30 cellular contexts compared by ENCODE assay signal in the genomic region with DNA sequence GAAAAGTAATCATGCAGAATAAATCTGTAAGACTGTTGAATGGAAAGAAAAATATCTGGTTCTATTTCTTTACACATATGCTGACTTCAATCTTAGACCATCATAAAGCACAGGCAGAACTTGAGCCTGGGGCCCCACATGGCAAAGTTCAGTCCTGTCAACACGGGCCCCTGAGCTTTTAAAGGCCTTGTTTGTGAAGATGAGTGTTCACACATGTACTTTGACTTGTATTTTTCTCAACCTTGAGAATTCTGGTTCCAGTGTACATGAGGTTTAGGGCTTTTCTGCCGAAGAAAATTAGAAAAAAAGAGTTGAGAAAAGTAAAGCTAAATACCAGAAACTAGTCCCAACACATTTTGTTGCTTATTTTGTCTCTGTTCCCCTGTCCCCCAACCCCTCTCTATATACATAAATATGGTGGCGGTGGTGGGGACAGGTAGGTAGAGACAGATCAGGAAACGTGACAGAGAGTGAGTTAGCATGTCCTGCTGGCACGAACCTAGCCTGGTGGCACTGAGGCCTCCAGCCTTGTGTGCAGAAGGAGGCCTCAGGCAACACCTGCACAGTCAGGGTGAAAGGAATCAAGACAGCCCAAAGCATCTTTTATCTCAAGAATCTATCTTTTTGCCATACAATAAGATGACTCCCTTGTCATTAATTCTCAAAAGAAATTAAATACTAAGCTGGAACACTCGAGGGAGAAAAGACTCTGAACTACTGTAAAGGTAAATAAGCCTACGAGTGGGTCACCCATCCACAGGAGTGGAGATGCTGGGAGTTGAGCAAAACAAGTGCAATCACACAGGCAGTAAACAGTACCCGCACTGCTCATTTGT. TPM values are rescaled to one million over a fixed set of nuclear protein-coding genes. Genes with fewer than 3 reads are reported as not detected.
DNase-seq lines count a peak whose midpoint lies in the region; ATAC-seq, FAIRE-seq and TF ChIP-seq lines count a peak whose summit lies in the region.
"Had no signal": no experiment of that assay in that cellular context is flagged by ENCODE, and none has a peak within 500 bp of the region (broad histone marks: within the 10 kb centered on the region; RNA-seq: fewer than 3 reads in every experiment).

No MANE protein-coding gene starts in this region.

- H3K4me3 Mint-ChIP-seq in nephron, result no peak overlapping the region
- H3K4me3 Mint-ChIP-seq: activated CD8-positive, alpha-beta T cell treated with anti-CD3 and anti-CD28 coated beads, Interleukin-2, amount 10 ng/mL, durations not matched to agents 7 days and 5 days; activated naive CD8-positive, alpha-beta T cell; effector memory CD8-positive, alpha-beta T cell had no signal

- H4K20me1 ChIP-seq in HepG2 (ENCODE audit: insufficient read depth, low read length), result no peaks in the 10 kb centered on the region

- intact Hi-C loops in HepG2 (cut with micrococcal nuclease; ENCODE audit: unreplicated experiment) (no loop called here), right lobe of liver (cut with DNase I) (no loop called here), sciatic nerve (cut with DNase I) (no loop called here)

- POLR2A ChIA-PET in HepG2 (lab: Yijun Ruan, JAX), result interaction anchor here (0.7 to 5.9 kb wide), 7 partner anchors 12 to 65 kb away, joined by 3 to 59 read pairs (median 4); no protein-coding TSS in a partner anchor

- TF ChIP-seq EP300 in HepG2 (IDR thresholded peaks at IDR 0.05; ENCODE audit: low read depth in 2 of 2, low read length in 2 of 2) (peak; percentile 90 to 98), HepG2 (CRISPR knock-in tag; IDR thresholded peaks at IDR 0.05; ENCODE audit: borderline replicate concordance) (peak; percentile 80; the same call in 1 of the 2 replicates)

- TF ChIP-seq CTCF in HepG2 (CRISPR knock-in tag; IDR thresholded peaks at IDR 0.05), result no peak
- TF ChIP-seq CTCF in right lobe of liver (IDR thresholded peaks at IDR 0.05), result no peak
- no peak for TF ChIP-seq CTCF in nephron (IDR thresholded peaks at IDR 0.05; ENCODE audit: unreplicated experiment in 3 of 3)

- H3K36me3 Mint-ChIP-seq in nephron (ENCODE audit: low read depth), result peaks cover 10% of the 10 kb centered on the region
- H3K36me3 Mint-ChIP-seq: activated naive CD8-positive, alpha-beta T cell had no signal

- H3K4me1 ChIP-seq in HepG2 (ENCODE audit: insufficient read depth, low read length) (peaks cover 85% of the 10 kb centered on the region), right lobe of liver (no peaks in the 10 kb centered on the region)

- H3K9ac ChIP-seq in HepG2 (ENCODE audit: insufficient read depth, low read depth, low read length) (peak overlapping the region; percentile 74), SK-N-MC (ENCODE audit: insufficient read length) (no peak overlapping the region)

- WGBS in HepG2 (ENCODE audit: low lambda C conversion rate), result 3% methylated on average over 8 of the region's 8 CpGs
- WGBS in right lobe of liver (ENCODE audit: insufficient coverage, low coverage, low lambda C conversion rate, missing lambda C conversion rate), result 32% methylated on average over 8 of the region's 8 CpGs

- no peak for TF ChIP-seq RAD21 in HepG2 (CRISPR knock-in tag; IDR thresholded peaks at IDR 0.05)

- H3K4me3 ChIP-seq in HepG2 (replicated peaks in 1 of 3; ENCODE audit: insufficient read depth in 1 of 3, low read depth in 2 of 3, low read length in 3 of 3) (peak overlapping the region; percentile 18 to 62 (median 20); a peak in 3 of 6 replicates), right lobe of liver (no peak overlapping the region), SK-N-MC (no peak overlapping the region)
- H3K4me3 ChIP-seq: coronary artery, heart right ventricle had no signal

- H2AFZ ChIP-seq in HepG2 (ENCODE audit: low read length), result no peak overlapping the region

- DNase-seq in HepG2 (ENCODE audit: low spot score) (peak; percentile 86), right lobe of liver (no peak), SK-N-MC (ENCODE audit: low read depth, low spot score) (no peak), activated gamma-delta T cell (lab: John Stamatoyannopoulos, UW) (no peak), sciatic nerve (ENCODE audit: low spot score) (no peak)
- DNase-seq in activated CD4-positive, alpha-beta T cell treated with anti-CD3 and anti-CD28 coated beads, Interleukin-2, amount 50 U/mL, for 1 hour, result no peak
- DNase-seq: ACHN; activated CD4-positive, alpha-beta T cell treated with anti-CD3 and anti-CD28 coated beads for 1 hour; activated CD8-positive, alpha-beta T cell treated with anti-CD3 and anti-CD28 coated beads, Interleukin-2, amount 10 ng/mL, durations not matched to agents 7 days and 5 days; anterior cingulate cortex; DMS153; effector memory CD8-positive, alpha-beta T cell; foreskin fibroblast; GF-D8; HCEC 1CT; heart right ventricle; KBM-7; mammary epithelial cell; NCI-H1436; NCI-H2081 treated with DMSO at 0.1 percent for 48 hours; NCI-H524 treated with DMSO at 0.1 percent for 48 hours; stimulated activated naive CD8-positive, alpha-beta T cell treated with anti-CD3 and anti-CD28 coated beads, Interleukin-15, Interleukin-2, amounts not matched to agents 100 U/mL and 50 U/mL, for 24 hours had no signal

- no peak for FAIRE-seq in HepG2 (lab: Jason Lieb, UNC)
- FAIRE-seq: RCC 7860 had no signal

- H3K27ac Mint-ChIP-seq in nephron, result peak overlapping the region; percentile 32 to 83 (median 78)
- H3K27ac Mint-ChIP-seq: activated CD8-positive, alpha-beta T cell treated with anti-CD3 and anti-CD28 coated beads, Interleukin-2, amount 10 ng/mL, durations not matched to agents 7 days and 5 days; activated naive CD8-positive, alpha-beta T cell; progenitor cell of endocrine pancreas had no signal

- H3K4me1 Mint-ChIP-seq in nephron, result peaks cover 38% of the 10 kb centered on the region

- H3K27ac ChIP-seq in HepG2 (ENCODE audit: extremely low read length, insufficient read depth, low read length), result peak overlapping the region; percentile 99
- no peak overlapping the region for H3K27ac ChIP-seq in right lobe of liver
- H3K27ac ChIP-seq in SK-N-MC, result peak overlapping the region; percentile 53
- H3K27ac ChIP-seq: coronary artery had no signal

- no peaks in the 10 kb centered on the region for H3K27me3 Mint-ChIP-seq in nephron (ENCODE audit: low read depth)
- H3K27me3 Mint-ChIP-seq: progenitor cell of endocrine pancreas had no signal

- H3K36me3 ChIP-seq in HepG2 (replicated peaks in 1 of 2; ENCODE audit: control insufficient read depth in 1 of 2, insufficient read depth in 2 of 2, low read length in 2 of 2), result no peaks in the 10 kb centered on the region
- no peaks in the 10 kb centered on the region for H3K36me3 ChIP-seq in right lobe of liver
- H3K36me3 ChIP-seq in SK-N-MC (ENCODE audit: insufficient read depth, low read length), result no peaks in the 10 kb centered on the region

- TF ChIP-seq POLR2A in HepG2 (IDR thresholded peaks at IDR 0.05; ENCODE audit: insufficient read depth in 1 of 2, low read depth in 2 of 2, low read length in 2 of 2), result peak in 1 of 2 experiments; percentile 42; a peak in 1 of 4 replicates
- no peak for TF ChIP-seq POLR2A in right lobe of liver (IDR thresholded peaks at IDR 0.05)

- CTCF ChIA-PET in HepG2 (lab: Yijun Ruan, JAX; ENCODE audit: low intra/inter-chr PET ratio, low total read pairs), result interaction anchor here (2.2 kb wide), 1 partner anchor 18 kb away, joined by 6 read pairs; no protein-coding TSS in a partner anchor

- H3K27me3 ChIP-seq in HepG2 (ENCODE audit: control insufficient read depth in 1 of 2, insufficient read depth in 2 of 2, low read length in 2 of 2), result no peaks in the 10 kb centered on the region
- H3K27me3 ChIP-seq in right lobe of liver, result no peaks in the 10 kb centered on the region
- H3K27me3 ChIP-seq: heart right ventricle had no signal

- peak; percentile 86 for ATAC-seq in HepG2
- ATAC-seq in right lobe of liver, result no peak
- ATAC-seq in sciatic nerve, result no peak
- ATAC-seq: activated CD8-positive, alpha-beta T cell treated with anti-CD3 and anti-CD28 coated beads, Interleukin-2, amount 10 ng/mL, durations not matched to agents 7 days and 5 days; effector memory CD8-positive, alpha-beta T cell; esophagus mucosa; heart right ventricle; stimulated activated naive CD8-positive, alpha-beta T cell treated with anti-CD3 and anti-CD28 coated beads, Interleukin-15, Interleukin-2, amounts not matched to agents 100 U/mL and 50 U/mL, for 24 hours had no signal

- in situ Hi-C loops in HepG2 (cut with HindIII; ENCODE audit: extremely low pct_ligation_motif_present, low pct_unique_long_range_greater_than_20kb), result no loop called here

- H3K4me2 ChIP-seq in HepG2 (ENCODE audit: low read depth, low read length), result peak overlapping the region; percentile 87

- no peaks in the 10 kb centered on the region for H3K9me3 Mint-ChIP-seq in nephron
- H3K9me3 Mint-ChIP-seq: effector memory CD8-positive, alpha-beta T cell had no signal

- no TSS peak for BruUV-seq in HepG2 (replicated peaks; lab: Mats Ljungman, UMichigan)

- H3K79me2 ChIP-seq in HepG2 (ENCODE audit: insufficient read depth, low read length), result peaks cover 90% of the 10 kb centered on the region

- H3K9me3 ChIP-seq in HepG2 (ENCODE audit: low read length) (peaks cover 8% of the 10 kb centered on the region), right lobe of liver (no peaks in the 10 kb centered on the region), SK-N-MC (ENCODE audit: low read depth, low read length) (no peaks in the 10 kb centered on the region; the same call in 1 of the 2 replicates)

RNA-seq across cellular contexts. Expression of gene LIFR, which starts 22.9 kb away (rescaled TPM):
- total RNA-seq in HepG2 (2016; rRNA removed; fragmentation: Illumina TruSeq; extraction: Trizol) (20.1 and 25.2 TPM in 2 replicates), right lobe of liver (10 to 100 TPM; 14.3 to 52.1 (median 28.2) TPM), sciatic nerve (106 TPM)
- 58.4 and 67.4 TPM in 2 replicates for total RNA-seq in HepG2 (2016; cell fraction: cytosol; rRNA removed; fragmentation: Illumina TruSeq; extraction: Trizol; ENCODE audit: low read depth)
- total RNA-seq in HepG2 (2016; cell fraction: insoluble cytoplasmic fraction; rRNA removed; fragmentation: Illumina TruSeq; extraction: Trizol), result 20.0 and 23.0 TPM in 2 replicates
- 31.5 and 38.0 TPM in 2 replicates for total RNA-seq in HepG2 (2016; cell fraction: membrane; rRNA removed; fragmentation: Illumina TruSeq; extraction: Trizol)
- total RNA-seq in HepG2 (2016; cell fraction: nucleus; rRNA removed; fragmentation: Illumina TruSeq; extraction: Trizol), result 39.8 and 44.4 TPM in 2 replicates
- polyA plus RNA-seq in HepG2 (2011; rRNA removed), result 5.0 and 6.3 TPM in 2 replicates
- polyA plus RNA-seq in HepG2 (2011; cell fraction: cytosol; rRNA removed), result 1.9 and 3.2 TPM in 2 replicates
- 6.5 and 8.0 TPM in 2 replicates for polyA plus RNA-seq in HepG2 (2011; cell fraction: nucleus; rRNA removed)
- 7.6 and 12.3 TPM in 2 replicates for polyA plus RNA-seq in HepG2 (2012)
- polyA plus RNA-seq in HepG2 (2016; cell fraction: cytosol; fragmentation: Illumina TruSeq; extraction: Trizol; ENCODE audit: low read depth), result 0.20 and 0.28 TPM in 2 replicates
- 6.5 and 7.1 TPM in 2 replicates for polyA plus RNA-seq in HepG2 (2016; cell fraction: insoluble cytoplasmic fraction; fragmentation: Illumina TruSeq; extraction: Trizol; ENCODE audit: low read depth)
- polyA plus RNA-seq in HepG2 (2016; cell fraction: membrane; fragmentation: Illumina TruSeq; extraction: Trizol; ENCODE audit: low read depth), result 1.1 TPM in 2 replicates
- polyA plus RNA-seq in HepG2 (2016; cell fraction: nucleus; fragmentation: Illumina TruSeq; extraction: Trizol; ENCODE audit: insufficient read depth, low read depth), result 19.2 and 20.0 TPM in 2 replicates
- polyA minus RNA-seq in HepG2 (2011; rRNA and poly(A)+ RNA removed; ENCODE audit: low replicate concordance), result 15.0 and 54.2 TPM in 2 replicates
- polyA minus RNA-seq in HepG2 (2011; cell fraction: cytosol; rRNA and poly(A)+ RNA removed), result 17.8 and 19.0 TPM in 2 replicates
- polyA minus RNA-seq in HepG2 (2011; cell fraction: nucleus; rRNA and poly(A)+ RNA removed), result 63.7 and 65.9 TPM in 2 replicates
- total RNA-seq: activated CD8-positive, alpha-beta T cell treated with anti-CD3 and anti-CD28 coated beads, Interleukin-2, amount 10 ng/mL, durations not matched to agents 7 days and 5 days; HT-29; T-helper 1 cell treated with Interleukin-12 subunit alpha and Interleukin-12 subunit beta and Interleukin-4 antibody, amounts not matched to agents 30 ng/mL and 1 ng/mL, for 36 hours had no signal

Comparison
In these comparisons a context has a peak if more than half of its experiments do, and no peak if none do; other contexts are left out.
1. H3K27ac ChIP-seq: peak in HepG2 (single experiment) and SK-N-MC (single experiment); none in right lobe of liver (0 of 3).
2. H3K4me3 ChIP-seq: peak in HepG2 (3 of 3); none in right lobe of liver (0 of 3) and SK-N-MC (single experiment).